ENCODE assay signal across 20 cellular contexts in the genomic region with DNA sequence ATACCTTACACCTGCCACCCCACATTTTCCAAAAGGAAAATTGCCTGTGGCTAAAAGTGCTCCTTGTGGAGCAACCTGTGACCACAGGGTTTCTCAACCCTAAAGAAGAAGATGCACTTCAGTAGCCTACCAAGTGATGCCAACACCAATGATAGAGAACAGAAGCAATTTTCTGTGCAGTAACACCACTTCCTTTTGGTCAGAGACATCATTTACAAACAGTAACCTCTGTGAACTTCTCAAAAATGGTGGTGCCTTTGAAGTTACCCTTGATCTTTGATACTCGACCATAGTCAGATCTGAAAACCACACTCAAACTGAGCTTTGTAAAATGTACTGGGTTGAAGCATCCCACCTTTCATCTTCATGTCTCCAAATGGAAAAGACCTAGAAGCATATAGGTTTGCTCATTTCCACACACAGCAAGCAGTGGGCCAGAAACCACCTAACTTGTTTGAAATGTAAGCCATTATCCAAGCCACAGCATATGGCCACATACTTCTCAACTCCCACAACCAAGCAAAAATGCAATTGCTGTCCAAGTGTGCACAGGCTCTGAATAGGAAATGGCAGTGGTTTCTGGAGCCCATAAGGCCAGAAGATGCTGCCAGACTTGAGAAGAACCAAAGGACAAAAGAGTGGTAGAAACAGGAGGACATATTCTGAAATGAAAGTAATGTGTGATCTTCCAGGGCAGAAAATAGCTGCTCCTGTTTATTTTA. TPM values are rescaled to one million over a fixed set of nuclear protein-coding genes. Genes with fewer than 3 reads are reported as not detected.
"Had no signal": no experiment of that assay in that cellular context is flagged by ENCODE, and none has a peak within 500 bp of the region (broad histone marks: within the 10 kb centered on the region; RNA-seq: fewer than 3 reads in every experiment).

No MANE protein-coding gene starts in this region.

- H3K4me1 Mint-ChIP-seq: activated T-helper 17 cell treated with anti-CD3 and anti-CD28 coated beads, Interleukin-2, amount 50 U/mL, for 72 hours had no signal

- H3K4me3 Mint-ChIP-seq: activated CD4-positive, alpha-beta memory T cell treated with anti-CD3 and anti-CD28 coated beads for 36 hours; activated naive CD8-positive, alpha-beta T cell treated with anti-CD3 and anti-CD28 coated beads, Interleukin-2, amount 10 ng/mL, durations not matched to agents 7 days and 5 days; activated T-helper 17 cell treated with anti-CD3 and anti-CD28 coated beads, Interleukin-2, amount 50 U/mL, for 72 hours; natural killer cell treated with Interleukin-12 subunit alpha and Interleukin-12 subunit beta and Interleukin-15 and Interleukin-18, amount 100 ng/mL, for 72 hours; T-helper 2 cell treated with Interferon-gamma antibody and Interleukin-4, amounts not matched to agents 5 μg/mL and 100 μg/mL, for 36 hours had no signal

- H3K27ac Mint-ChIP-seq: activated CD4-positive, alpha-beta memory T cell treated with anti-CD3 and anti-CD28 coated beads for 36 hours; activated naive CD8-positive, alpha-beta T cell treated with anti-CD3 and anti-CD28 coated beads, Interleukin-2, amount 10 ng/mL, durations not matched to agents 7 days and 5 days; activated T-helper 17 cell treated with anti-CD3 and anti-CD28 coated beads, Interleukin-2, amount 50 U/mL, for 72 hours; natural killer cell treated with Interleukin-12 subunit alpha and Interleukin-12 subunit beta and Interleukin-15 and Interleukin-18, amount 100 ng/mL, for 72 hours; T-helper 2 cell treated with Interferon-gamma antibody and Interleukin-4, amounts not matched to agents 5 μg/mL and 100 μg/mL, for 36 hours had no signal

- ATAC-seq: activated T-helper 17 cell treated with anti-CD3 and anti-CD28 coated beads, Interleukin-2, amount 50 U/mL, for 72 hours; esophagus mucosa; lower lobe of right lung; pancreas had no signal

- H3K9me3 Mint-ChIP-seq: activated CD4-positive, alpha-beta memory T cell treated with anti-CD3 and anti-CD28 coated beads for 36 hours; activated naive CD8-positive, alpha-beta T cell treated with anti-CD3 and anti-CD28 coated beads, Interleukin-2, amount 10 ng/mL, durations not matched to agents 7 days and 5 days; activated T-helper 17 cell treated with anti-CD3 and anti-CD28 coated beads, Interleukin-2, amount 50 U/mL, for 72 hours; natural killer cell treated with Interleukin-12 subunit alpha and Interleukin-12 subunit beta and Interleukin-15 and Interleukin-18, amount 100 ng/mL, for 72 hours; T-helper 2 cell treated with Interferon-gamma antibody and Interleukin-4, amounts not matched to agents 5 μg/mL and 100 μg/mL, for 36 hours had no signal

- H3K4me3 ChIP-seq: lower lobe of right lung, pancreas, right lobe of liver had no signal

- H3K36me3 Mint-ChIP-seq: activated CD4-positive, alpha-beta memory T cell treated with anti-CD3 and anti-CD28 coated beads for 36 hours; activated naive CD8-positive, alpha-beta T cell treated with anti-CD3 and anti-CD28 coated beads, Interleukin-2, amount 10 ng/mL, durations not matched to agents 7 days and 5 days; natural killer cell treated with Interleukin-12 subunit alpha and Interleukin-12 subunit beta and Interleukin-15 and Interleukin-18, amount 100 ng/mL, for 72 hours had no signal

- H3K27me3 Mint-ChIP-seq: activated CD4-positive, alpha-beta memory T cell treated with anti-CD3 and anti-CD28 coated beads for 36 hours had no signal

- H3K36me3 ChIP-seq: lower lobe of right lung, neutrophil, pancreas, right lobe of liver had no signal

- H3K27ac ChIP-seq: lower lobe of right lung, neutrophil, pancreas, right lobe of liver had no signal

- DNase-seq: activated CD4-positive, alpha-beta memory T cell treated with anti-CD3 and anti-CD28 coated beads for 36 hours; activated naive CD4-positive, alpha-beta T cell treated with Interleukin-2 at 50 U/mL for 16 hours; activated naive CD8-positive, alpha-beta T cell treated with anti-CD3 and anti-CD28 coated beads, Interleukin-2, amount 10 ng/mL, durations not matched to agents 7 days and 5 days; amygdala; cerebellar nuclear complex; effector CD8-positive, alpha-beta T cell; lower lobe of right lung; pancreas; right lobe of liver; small intestine; stimulated activated CD4-positive, alpha-beta T cell treated with anti-CD3 and anti-CD28 coated beads, Interleukin-15, amount 100 ng/mL, for 24 hours; stimulated activated CD4-positive, alpha-beta T cell treated with anti-CD3 and anti-CD28 coated beads, Interleukin-2, amount 100 ng/mL, for 48 hours had no signal

- H3K4me1 ChIP-seq: lower lobe of right lung, pancreas had no signal

- H3K9me3 ChIP-seq: lower lobe of right lung, neutrophil, pancreas, right lobe of liver had no signal

- H3K27me3 ChIP-seq: pancreas, right lobe of liver had no signal

RNA-seq across cellular contexts. Expression of a gene that starts 24.3 kb away (rescaled TPM):
- total RNA-seq: activated CD4-positive, alpha-beta memory T cell treated with anti-CD3 and anti-CD28 coated beads for 36 hours; activated naive CD8-positive, alpha-beta T cell treated with anti-CD3 and anti-CD28 coated beads, Interleukin-2, amount 10 ng/mL, durations not matched to agents 7 days and 5 days; activated T-helper 17 cell treated with anti-CD3 and anti-CD28 coated beads, Interleukin-2, amount 50 U/mL, for 72 hours; bronchial epithelial cell; fibroblast of villous mesenchyme; glomerular endothelial cell had no signal
